In genomic region chr20:1086273-1087213, GRCh38 we compare ENCODE assay signal across 1 cellular context.
A peak's percentile ranks its signal among the peaks of the same experiment; 100 is the strongest.
TF ChIP-seq lines count a peak whose summit lies in the region.

No MANE protein-coding gene starts in this region.

TF ChIP-seq in K562, 482 proteins besides CTCF, POLR2A, EP300 and RAD21:
- no peak for TF ChIP-seq ZNF592 (IDR thresholded peaks at IDR 0.05)
- TF ChIP-seq ZNF24 (IDR thresholded peaks at IDR 0.05), result peak; percentile 90
